In the genomic region with DNA sequence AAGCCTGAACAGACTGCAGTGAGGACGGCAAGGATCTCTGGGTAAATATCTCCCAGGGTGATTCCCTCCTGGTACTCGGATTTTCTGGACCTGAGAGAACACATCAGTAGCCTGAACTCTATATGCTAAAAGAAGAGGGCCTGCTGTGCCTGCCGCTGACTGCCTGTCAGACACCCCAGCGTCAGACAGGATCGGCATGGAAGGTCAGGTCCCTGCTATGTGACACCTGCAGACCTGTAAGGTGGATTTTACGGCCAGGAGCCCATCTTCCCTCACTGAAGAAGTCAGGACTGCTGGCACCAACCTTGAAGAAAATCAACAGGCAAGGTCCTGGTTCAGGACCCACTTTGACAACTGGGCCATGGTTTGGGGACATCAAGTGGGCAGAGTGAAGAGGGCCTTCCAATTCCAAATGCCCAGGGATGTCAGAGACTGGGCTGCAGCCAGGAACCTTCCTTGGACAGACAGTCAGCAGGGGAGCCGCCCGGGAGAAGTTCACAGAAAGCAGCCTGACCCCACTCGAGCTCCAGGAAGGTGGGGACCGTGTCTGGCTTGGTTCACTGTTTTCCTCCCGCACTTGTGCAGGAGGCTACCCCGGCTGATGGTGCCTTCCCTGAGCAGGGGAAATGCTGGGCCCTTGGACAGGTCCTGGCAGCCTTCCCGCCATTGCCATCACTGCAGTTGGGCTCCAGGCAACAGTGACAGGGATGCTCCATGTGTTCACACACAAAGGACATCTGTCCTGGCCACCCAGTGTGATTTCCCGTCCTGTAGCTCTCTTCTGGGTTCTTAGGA, we compare ENCODE assay signal across 23 cellular contexts.
A peak's percentile ranks its signal among the peaks of the same experiment; 100 is the strongest.
DNase-seq lines count a peak whose midpoint lies in the region; ATAC-seq, FAIRE-seq and TF ChIP-seq lines count a peak whose summit lies in the region.
"Had no signal": no experiment of that assay in that cellular context is flagged by ENCODE, and none has a peak within 500 bp of the region (broad histone marks: within the 10 kb centered on the region; RNA-seq: fewer than 3 reads in every experiment).

No MANE protein-coding gene starts in this region.

- H2BK20ac ChIP-seq in IMR-90 (ENCODE audit: low read depth, low read length): no peak overlapping the region

- no peaks in the 10 kb centered on the region for H3K79me1 ChIP-seq in IMR-90 (ENCODE audit: low read depth in 1 of 2, low read length in 2 of 2)

- H2BK120ac ChIP-seq in IMR-90 (ENCODE audit: low read depth, low read length): no peak overlapping the region

- H3K23ac ChIP-seq in IMR-90 (ENCODE audit: low read depth, low read length): 0 out of 2 replicates have a peak overlapping the region, but pooled peaks have one; percentile 61

- no peaks in the 10 kb centered on the region for H3K9me1 ChIP-seq in IMR-90 (ENCODE audit: insufficient read depth, low read length)

- no peak for FAIRE-seq in urothelium cell line (lab: Jason Lieb, UNC)
- FAIRE-seq: A204.1, G401.6, GM12878, GM18507, H54 had no signal

- no peak overlapping the region for H4K8ac ChIP-seq in IMR-90 (ENCODE audit: low read depth in 2 of 2, low read length in 2 of 2)

- H3K9ac ChIP-seq in IMR-90 (ENCODE audit: low read depth, low read length): no peak overlapping the region
- H3K9ac ChIP-seq: BLaER1 had no signal

- H3K18ac ChIP-seq in IMR-90 (ENCODE audit: low read depth, low read length): no peak overlapping the region

- no peaks in the 10 kb centered on the region for H3K4me1 Mint-ChIP-seq in natural killer cell treated with Interleukin-12 subunit alpha and Interleukin-12 subunit beta and Interleukin-15 and Interleukin-18, amount 100 ng/mL, for 72 hours (ENCODE audit: low read depth in 2 of 2)
- H3K4me1 Mint-ChIP-seq: B cell; CD4-positive, CD25-positive, alpha-beta regulatory T cell; GM23338 had no signal

- H3K9me3 ChIP-seq in IMR-90 (ENCODE audit: control insufficient read depth, insufficient read depth, low read length) (no peaks in the 10 kb centered on the region), suprapubic skin (no peaks in the 10 kb centered on the region)
- H3K9me3 ChIP-seq: BLaER1, Caco-2 had no signal

- no peaks in the 10 kb centered on the region for H3K9me3 Mint-ChIP-seq in natural killer cell treated with Interleukin-12 subunit alpha and Interleukin-12 subunit beta and Interleukin-15 and Interleukin-18, amount 100 ng/mL, for 72 hours
- H3K9me3 Mint-ChIP-seq: CD4-positive, CD25-positive, alpha-beta regulatory T cell; CD8-positive, alpha-beta T cell; GM23338 had no signal

- H3K4me1 ChIP-seq in IMR-90 (ENCODE audit: control insufficient read depth, insufficient read depth, low read length) (no peaks in the 10 kb centered on the region), suprapubic skin (no peaks in the 10 kb centered on the region)
- H3K4me1 ChIP-seq: Caco-2 had no signal

- TF ChIP-seq CTCF in GM10248 (IDR thresholded peaks at IDR 0.05; ENCODE audit: control extremely low read depth, extremely low read depth, low read depth, missing control alignments): no peak
- no peak for TF ChIP-seq CTCF in IMR-90 (conservative IDR thresholded peaks at IDR 0.05; ENCODE audit: low read depth, low read length)
- no peak for TF ChIP-seq CTCF in suprapubic skin (IDR thresholded peaks at IDR 0.05)

- in situ Hi-C loops in IMR-90 (cut with MboI; ENCODE audit: low sequenced_read_pairs): loop anchor here (10.0 kb wide), 1 partner anchor 321 kb away; no protein-coding TSS in a partner anchor

- H3K4me3 ChIP-seq in IMR-90 (ENCODE audit: insufficient read depth, low read depth, low read length) (no peak overlapping the region), suprapubic skin (no peak overlapping the region)
- H3K4me3 ChIP-seq: BLaER1, GM12878, GM23338 had no signal

- peaks cover 13 to 23% of the 10 kb centered on the region in 2 donors for H3K27me3 Mint-ChIP-seq in natural killer cell treated with Interleukin-12 subunit alpha and Interleukin-12 subunit beta and Interleukin-15 and Interleukin-18, amount 100 ng/mL, for 72 hours

- 64% methylated on average over 12 of the region's 14 CpGs; no CpG with 5 or more reads in 1 of the 2 experiments for WGBS in IMR-90 (ENCODE audit: extremely low coverage in 2 of 2, insufficient read length in 1 of 2), 2 experiments
- 77% methylated on average over 13 of the region's 14 CpGs for WGBS in suprapubic skin

- no peak overlapping the region for H4K5ac ChIP-seq in IMR-90 (ENCODE audit: low read depth, low read length)

- H2BK5ac ChIP-seq in IMR-90 (ENCODE audit: low read depth, low read length, poor library complexity, severe bottlenecking): no peak overlapping the region

- H3K14ac ChIP-seq in IMR-90 (replicated peaks; ENCODE audit: low read depth, low read length): no peak overlapping the region

- H3K4me3 Mint-ChIP-seq in natural killer cell treated with Interleukin-12 subunit alpha and Interleukin-12 subunit beta and Interleukin-15 and Interleukin-18, amount 100 ng/mL, for 72 hours: no peak overlapping the region
- H3K4me3 Mint-ChIP-seq: B cell; CD4-positive, CD25-positive, alpha-beta regulatory T cell; CD8-positive, alpha-beta T cell; GM23338 had no signal

- no peaks in the 10 kb centered on the region for H4K20me1 ChIP-seq in IMR-90 (ENCODE audit: insufficient read depth, low read length)
- H4K20me1 ChIP-seq: BLaER1 had no signal

- no peak overlapping the region for H3K56ac ChIP-seq in IMR-90 (ENCODE audit: extremely low read depth, insufficient read depth, low read length)

- H3K36me3 Mint-ChIP-seq in natural killer cell treated with Interleukin-12 subunit alpha and Interleukin-12 subunit beta and Interleukin-15 and Interleukin-18, amount 100 ng/mL, for 72 hours: no peaks in the 10 kb centered on the region
- H3K36me3 Mint-ChIP-seq: CD4-positive, CD25-positive, alpha-beta regulatory T cell; CD8-positive, alpha-beta T cell had no signal

- no peak overlapping the region for H3K27ac Mint-ChIP-seq in natural killer cell treated with Interleukin-12 subunit alpha and Interleukin-12 subunit beta and Interleukin-15 and Interleukin-18, amount 100 ng/mL, for 72 hours
- H3K27ac Mint-ChIP-seq: B cell; CD4-positive, CD25-positive, alpha-beta regulatory T cell; CD8-positive, alpha-beta T cell; GM23338 had no signal

- H3K27ac ChIP-seq in IMR-90 (ENCODE audit: insufficient read depth, low read length) (no peak overlapping the region), suprapubic skin (no peak overlapping the region)
- H3K27ac ChIP-seq: 22Rv1, BLaER1, C4-2B had no signal

- no peak for TF ChIP-seq POLR2A in IMR-90 (IDR thresholded peaks at IDR 0.05; ENCODE audit: low read depth, low read length)
- TF ChIP-seq POLR2A in suprapubic skin (IDR thresholded peaks at IDR 0.05): no peak

- no peak overlapping the region for H2AK9ac ChIP-seq in IMR-90 (replicated peaks; ENCODE audit: low read depth, low read length, poor library complexity)

- BruUV-seq in IMR-90 (replicated peaks; lab: Mats Ljungman, UMichigan): no TSS peak

- TF ChIP-seq RAD21 in IMR-90 (IDR thresholded peaks at IDR 0.05; ENCODE audit: low read length): no peak

- no peak for TF ChIP-seq EP300 in suprapubic skin (IDR thresholded peaks at IDR 0.05)

- H3K27me3 ChIP-seq in IMR-90 (ENCODE audit: control insufficient read depth, insufficient read depth, low read length): peaks cover 59% of the 10 kb centered on the region
- H3K27me3 ChIP-seq in suprapubic skin: no peaks in the 10 kb centered on the region
- H3K27me3 ChIP-seq: BLaER1 had no signal

- no peak overlapping the region for H4K91ac ChIP-seq in IMR-90 (ENCODE audit: insufficient read depth, low read depth, low read length)

- H2BK15ac ChIP-seq in IMR-90 (ENCODE audit: low read depth, low read length): no peak overlapping the region

- dilution Hi-C loops in IMR-90 (cut with HindIII; ENCODE audit: low sequenced_read_pairs, unreplicated experiment): no loop called here

- DNase-seq in GM10248 (ENCODE audit: extremely low spot score): peak; percentile 5
- no peak for DNase-seq in IMR-90
- DNase-seq in iPS-NIHi7 (ENCODE audit: extremely low spot score): peak; percentile 5
- peak; percentile 3 for DNase-seq in urothelium cell line (ENCODE audit: low spot score)
- DNase-seq in NCI-H526 treated with DMSO at 0.1 percent for 48 hours (lab: John Stamatoyannopoulos, UW): no peak
- no peak for DNase-seq in natural killer cell treated with Interleukin-12 subunit alpha and Interleukin-12 subunit beta and Interleukin-15 and Interleukin-18, amount 100 ng/mL, for 72 hours (ENCODE audit: low spot score)
- no peak for DNase-seq in suprapubic skin (ENCODE audit: low spot score in 2 of 2)
- DNase-seq: Caco-2; CD4-positive, CD25-positive, alpha-beta regulatory T cell; CD8-positive, alpha-beta T cell; DMS153; DND-41; HCEC 1CT had no signal

- POLR2A ChIA-PET in GM10248 (lab: Yijun Ruan, JAX) (no interaction called here), IMR-90 (lab: Charles Lee; ENCODE audit: unreplicated experiment) (no interaction called here)

- intact Hi-C loops in IMR-90 (cut with micrococcal nuclease): no loop called here

- no peak overlapping the region for H2AFZ ChIP-seq in IMR-90 (replicated peaks; ENCODE audit: low read length, poor library complexity)
- H2AFZ ChIP-seq: GM23338 had no signal

- ATAC-seq in IMR-90 (ENCODE audit: low read depth): no peak
- ATAC-seq in natural killer cell treated with Interleukin-12 subunit alpha and Interleukin-12 subunit beta and Interleukin-15 and Interleukin-18, amount 100 ng/mL, for 72 hours: no peak
- ATAC-seq: CD8-positive, alpha-beta T cell; GM12878; GM23338 had no signal

- no peak overlapping the region for H3K4ac ChIP-seq in IMR-90 (ENCODE audit: low read depth, low read length)

- H2AK5ac ChIP-seq in IMR-90 (ENCODE audit: low read depth, low read length): no peak overlapping the region

- H3K36me3 ChIP-seq in IMR-90 (ENCODE audit: control insufficient read depth, insufficient read depth, low read length): no peaks in the 10 kb centered on the region
- no peaks in the 10 kb centered on the region for H3K36me3 ChIP-seq in suprapubic skin
- H3K36me3 ChIP-seq: BLaER1 had no signal

- H3K4me2 ChIP-seq in IMR-90 (ENCODE audit: low read depth, low read length): no peak overlapping the region
- H3K4me2 ChIP-seq: BLaER1, GM23338 had no signal

- CTCF ChIA-PET in GM10248 (lab: Yijun Ruan, JAX) (interaction anchor here (0.8 to 10.8 kb wide), 3 partner anchors 18 to 142 kb away, joined by 4 to 132 read pairs (median 5); no protein-coding TSS in a partner anchor), IMR-90 (lab: Yijun Ruan, JAX) (no interaction called here)

TF ChIP-seq in IMR-90, 13 proteins besides CTCF, POLR2A, EP300 and RAD21:
- no peak for TF ChIP-seq SMC3 (IDR thresholded peaks at IDR 0.05; ENCODE audit: low read depth, low read length)
- TF ChIP-seq, protein P1, sequence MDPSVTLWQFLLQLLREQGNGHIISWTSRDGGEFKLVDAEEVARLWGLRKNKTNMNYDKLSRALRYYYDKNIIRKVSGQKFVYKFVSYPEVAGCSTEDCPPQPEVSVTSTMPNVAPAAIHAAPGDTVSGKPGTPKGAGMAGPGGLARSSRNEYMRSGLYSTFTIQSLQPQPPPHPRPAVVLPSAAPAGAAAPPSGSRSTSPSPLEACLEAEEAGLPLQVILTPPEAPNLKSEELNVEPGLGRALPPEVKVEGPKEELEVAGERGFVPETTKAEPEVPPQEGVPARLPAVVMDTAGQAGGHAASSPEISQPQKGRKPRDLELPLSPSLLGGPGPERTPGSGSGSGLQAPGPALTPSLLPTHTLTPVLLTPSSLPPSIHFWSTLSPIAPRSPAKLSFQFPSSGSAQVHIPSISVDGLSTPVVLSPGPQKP (IDR thresholded peaks at IDR 0.05; ENCODE audit: borderline replicate concordance, low read depth, low read length): no peak

Comparison
In these comparisons a context has a peak if more than half of its experiments do, and no peak if none do; other contexts are left out.
1. DNase-seq: peak in GM10248 (single experiment), iPS-NIHi7 (single experiment) and urothelium cell line (single experiment); none in IMR-90 (single experiment), NCI-H526 treated with DMSO at 0.1 percent for 48 hours (single experiment), natural killer cell treated with Interleukin-12 subunit alpha and Interleukin-12 subunit beta and Interleukin-15 and Interleukin-18, amount 100 ng/mL, for 72 hours (single experiment) and suprapubic skin (0 of 2).